In genomic region chr16:9441021-9441420, GRCh38 we compare ENCODE assay signal across 23 cellular contexts.
DNase-seq lines count a peak whose midpoint lies in the region; ATAC-seq and TF ChIP-seq lines count a peak whose summit lies in the region.
"Had no signal": no experiment of that assay in that cellular context is flagged by ENCODE, and none has a peak within 500 bp of the region (broad histone marks: within the 10 kb centered on the region; RNA-seq: fewer than 3 reads in every experiment).

No MANE protein-coding gene starts in this region.

- POLR2A ChIA-PET in HCT116 (lab: Charles Lee) = no interaction called here
- POLR2A ChIA-PET in activated CD8-positive, alpha-beta T cell treated with anti-CD3 and anti-CD28 coated beads for 36 hours (lab: Charles Lee) = no interaction called here

- H3K4me3 ChIP-seq in BLaER1 = no peak overlapping the region
- no peak overlapping the region for H3K4me3 ChIP-seq in HCT116 (replicated peaks in 1 of 2; ENCODE audit: low read depth in 1 of 2, low read length in 2 of 2)
- no peak overlapping the region for H3K4me3 ChIP-seq in colonic mucosa
- no peak overlapping the region for H3K4me3 ChIP-seq in mucosa of descending colon
- H3K4me3 ChIP-seq: right lobe of liver, vagina had no signal

- H3K36me3 ChIP-seq in BLaER1 (no peaks in the 10 kb centered on the region), HCT116 (ENCODE audit: control insufficient read depth in 1 of 2, insufficient read depth in 2 of 2, low read length in 2 of 2) (no peaks in the 10 kb centered on the region), colonic mucosa (no peaks in the 10 kb centered on the region), mucosa of descending colon (ENCODE audit: low read depth) (no peaks in the 10 kb centered on the region)
- H3K36me3 ChIP-seq: right lobe of liver, vagina had no signal

- no peak for TF ChIP-seq POLR2A in HCT116 (IDR thresholded peaks at IDR 0.05; ENCODE audit: borderline replicate concordance, extremely low read depth, insufficient read depth, insufficient read length)

- DNase-seq in HCT116 (ENCODE audit: low read depth, low spot score) (no peak), colonic mucosa (peak; percentile 42), mucosa of descending colon (peak in 1 of 3 donors; percentile 19), NCI-H774 (lab: John Stamatoyannopoulos, UW) (no peak)
- no peak for DNase-seq in activated CD8-positive, alpha-beta T cell treated with anti-CD3 and anti-CD28 coated beads for 36 hours
- DNase-seq: activated CD8-positive, alpha-beta memory T cell treated with anti-CD3 and anti-CD28 coated beads, Interleukin-2, amount 50 U/mL, for 4 hours; cerebellar nuclear complex; foreskin melanocyte; Karpas-422; mammary epithelial cell; NCI-H2081 treated with DMSO at 0.1 percent for 48 hours; right lobe of liver; stimulated activated CD4-positive, alpha-beta T cell treated with anti-CD3 and anti-CD28 coated beads, Interleukin-15, amount 100 ng/mL, for 24 hours; T-helper 17 cell had no signal

- peaks cover 2% of the 10 kb centered on the region for H3K9me3 Mint-ChIP-seq in activated CD8-positive, alpha-beta T cell treated with anti-CD3 and anti-CD28 coated beads for 36 hours

- peaks cover 2% of the 10 kb centered on the region for H3K27me3 Mint-ChIP-seq in activated CD8-positive, alpha-beta T cell treated with anti-CD3 and anti-CD28 coated beads for 36 hours
- H3K27me3 Mint-ChIP-seq: activated T-helper 17 cell treated with anti-CD3 and anti-CD28 coated beads, Interleukin-2, amount 50 U/mL, for 72 hours; T-helper 17 cell had no signal

- TF ChIP-seq CTCF in HCT116 (IDR thresholded peaks at IDR 0.05 in 2 of 3, conservative IDR thresholded peaks at IDR 0.05 in 1 of 3; ENCODE audit: borderline replicate concordance in 1 of 3, insufficient read depth in 1 of 3, low read depth in 2 of 3, low read length in 2 of 3) (no peak), colonic mucosa (IDR thresholded peaks at IDR 0.05) (no peak), mucosa of descending colon (IDR thresholded peaks at IDR 0.05) (no peak)
- TF ChIP-seq CTCF in activated CD8-positive, alpha-beta T cell treated with anti-CD3 and anti-CD28 coated beads for 36 hours (IDR thresholded peaks at IDR 0.05) = no peak

- no peak overlapping the region for H3K27ac Mint-ChIP-seq in activated CD8-positive, alpha-beta T cell treated with anti-CD3 and anti-CD28 coated beads for 36 hours
- H3K27ac Mint-ChIP-seq: activated naive CD8-positive, alpha-beta T cell; activated T-helper 17 cell treated with anti-CD3 and anti-CD28 coated beads, Interleukin-2, amount 50 U/mL, for 72 hours; T-helper 17 cell had no signal

- RAD21 ChIA-PET in HCT116 (lab: Charles Lee; ENCODE audit: low non-redundant PET in 1 of 2, low total read pairs in 2 of 2, uncharacterized antibody in 2 of 2, unreplicated experiment in 2 of 2) = no interaction called here

- intact Hi-C loops in HCT116 (cut with micrococcal nuclease) = no loop called here
- intact Hi-C loops in colonic mucosa (cut with DNase I) = no loop called here
- intact Hi-C loops in mucosa of descending colon (cut with DNase I, micrococcal nuclease) = no loop called here
- intact Hi-C loops in activated CD8-positive, alpha-beta T cell treated with anti-CD3 and anti-CD28 coated beads for 36 hours (cut with micrococcal nuclease) = no loop called here

- TF ChIP-seq RAD21 in HCT116 (IDR thresholded peaks at IDR 0.05; ENCODE audit: low read depth) = no peak

- ATAC-seq in HCT116 (peak; percentile 49; the same call in 1 of the 2 replicates), mucosa of descending colon (peak; percentile 82), HG03520 (IDR thresholded peaks at IDR 0.05; ENCODE audit: unreplicated experiment) (no peak), GM21447 (IDR thresholded peaks at IDR 0.05; ENCODE audit: unreplicated experiment) (no peak)
- ATAC-seq in activated CD8-positive, alpha-beta T cell treated with anti-CD3 and anti-CD28 coated beads for 36 hours = no peak
- ATAC-seq: activated T-helper 17 cell treated with anti-CD3 and anti-CD28 coated beads, Interleukin-2, amount 50 U/mL, for 72 hours; T-helper 17 cell had no signal

- no TSS peak for BruUV-seq in HCT116 (replicated peaks; lab: Mats Ljungman, UMichigan)

- H3K27me3 ChIP-seq in BLaER1 (no peaks in the 10 kb centered on the region), HCT116 (ENCODE audit: insufficient read depth, low read length) (peaks cover 22% of the 10 kb centered on the region), colonic mucosa (no peaks in the 10 kb centered on the region)
- H3K27me3 ChIP-seq: right lobe of liver, vagina had no signal

- no peak overlapping the region for H3K4me3 Mint-ChIP-seq in activated CD8-positive, alpha-beta T cell treated with anti-CD3 and anti-CD28 coated beads for 36 hours
- H3K4me3 Mint-ChIP-seq: activated naive CD8-positive, alpha-beta T cell; activated T-helper 17 cell treated with anti-CD3 and anti-CD28 coated beads, Interleukin-2, amount 50 U/mL, for 72 hours; T-helper 17 cell had no signal

- peaks cover 22% of the 10 kb centered on the region for H3K4me1 ChIP-seq in BLaER1
- no peaks in the 10 kb centered on the region for H3K4me1 ChIP-seq in HCT116 (ENCODE audit: control insufficient read depth in 1 of 2, insufficient read depth in 2 of 2, low read length in 2 of 2)
- no peaks in the 10 kb centered on the region for H3K4me1 ChIP-seq in colonic mucosa
- no peaks in the 10 kb centered on the region for H3K4me1 ChIP-seq in mucosa of descending colon (ENCODE audit: low read depth)
- H3K4me1 ChIP-seq: parathyroid adenoma, right lobe of liver, vagina had no signal

- H3K4me2 ChIP-seq in BLaER1 (peak overlapping the region; percentile 59), HCT116 (ENCODE audit: low read length) (no peak overlapping the region)

- no peak overlapping the region for H3K27ac ChIP-seq in BLaER1
- H3K27ac ChIP-seq in HCT116 (ENCODE audit: low read depth, low read length) = no peak overlapping the region
- H3K27ac ChIP-seq in colonic mucosa = no peak overlapping the region
- H3K27ac ChIP-seq: C4-2B, parathyroid adenoma, right lobe of liver, vagina, VCaP had no signal

- H3K9me2 ChIP-seq in HCT116 (ENCODE audit: insufficient read depth) = no peaks in the 10 kb centered on the region

- H2AFZ ChIP-seq in HCT116 (ENCODE audit: low read depth, low read length, poor library complexity, severe bottlenecking) = no peak overlapping the region
- H2AFZ ChIP-seq: parathyroid adenoma had no signal

- CTCF ChIA-PET in HCT116 (lab: Charles Lee) = no interaction called here
- CTCF ChIA-PET in activated CD8-positive, alpha-beta T cell treated with anti-CD3 and anti-CD28 coated beads for 36 hours (lab: Charles Lee) = no interaction called here

- no peaks in the 10 kb centered on the region for H4K20me1 ChIP-seq in BLaER1
- no peaks in the 10 kb centered on the region for H4K20me1 ChIP-seq in HCT116 (ENCODE audit: insufficient read depth)

- H3K79me2 ChIP-seq in HCT116 (ENCODE audit: insufficient read depth, low read length) = no peaks in the 10 kb centered on the region
- H3K79me2 ChIP-seq: parathyroid adenoma had no signal

- peaks cover 15% of the 10 kb centered on the region for H3K9me3 ChIP-seq in BLaER1
- no peaks in the 10 kb centered on the region for H3K9me3 ChIP-seq in HCT116 (ENCODE audit: control insufficient read depth in 1 of 2, insufficient read depth in 1 of 2, low read depth in 1 of 2, low read length in 2 of 2)
- no peaks in the 10 kb centered on the region for H3K9me3 ChIP-seq in colonic mucosa
- no peaks in the 10 kb centered on the region for H3K9me3 ChIP-seq in mucosa of descending colon
- H3K9me3 ChIP-seq: right lobe of liver, vagina had no signal

- H3K9ac ChIP-seq in BLaER1 = no peak overlapping the region
- no peak overlapping the region for H3K9ac ChIP-seq in HCT116 (ENCODE audit: low read length)
- H3K9ac ChIP-seq in colonic mucosa (ENCODE audit: low read depth in 2 of 2, low read length in 2 of 2) = no peak overlapping the region
- H3K9ac ChIP-seq: parathyroid adenoma had no signal

- no peaks in the 10 kb centered on the region for H3K4me1 Mint-ChIP-seq in activated CD8-positive, alpha-beta T cell treated with anti-CD3 and anti-CD28 coated beads for 36 hours (ENCODE audit: low read depth)
- H3K4me1 Mint-ChIP-seq: activated T-helper 17 cell treated with anti-CD3 and anti-CD28 coated beads, Interleukin-2, amount 50 U/mL, for 72 hours; T-helper 17 cell had no signal

- H3K36me3 Mint-ChIP-seq in activated CD8-positive, alpha-beta T cell treated with anti-CD3 and anti-CD28 coated beads for 36 hours (ENCODE audit: low read depth) = no peaks in the 10 kb centered on the region
- H3K36me3 Mint-ChIP-seq: activated naive CD8-positive, alpha-beta T cell had no signal

TF ChIP-seq in HCT116, 20 proteins besides CTCF, POLR2A, EP300 and RAD21 (continues in another document):
- TF ChIP-seq EZH2phosphoT487 (IDR thresholded peaks at IDR 0.05; ENCODE audit: borderline replicate concordance) = no peak
- no peak for TF ChIP-seq ATF3 (IDR thresholded peaks at IDR 0.05)
- TF ChIP-seq POLR2AphosphoS5 (IDR thresholded peaks at IDR 0.05; ENCODE audit: low read depth, low read length) = no peak
- no peak for TF ChIP-seq YY1 (IDR thresholded peaks at IDR 0.05; ENCODE audit: extremely low read depth, insufficient replicate concordance, low read depth, low read length)
- TF ChIP-seq TCF7L2 (IDR thresholded peaks at IDR 0.05; ENCODE audit: borderline replicate concordance, extremely low read depth, insufficient read depth, insufficient read length) = no peak
- TF ChIP-seq EZH2 (IDR thresholded peaks at IDR 0.05) = no peak
- TF ChIP-seq ZNF274 (IDR thresholded peaks at IDR 0.05; ENCODE audit: low read depth, low read length) = no peak

Comparison
In these comparisons a context has a peak if more than half of its experiments do, and no peak if none do; other contexts are left out.
1. ATAC-seq: peak in HCT116 (single experiment) and mucosa of descending colon (single experiment); none in HG03520 (single experiment), GM21447 (single experiment) and activated CD8-positive, alpha-beta T cell treated with anti-CD3 and anti-CD28 coated beads for 36 hours (single experiment).